Comparison of ENCODE assay signal across 1 cellular context in genomic region chr6:132279592-132280139, GRCh38.
TF ChIP-seq lines count a peak whose summit lies in the region.

No MANE protein-coding gene starts in this region.

TF ChIP-seq in HepG2, 621 proteins besides CTCF, POLR2A, EP300 and RAD21 (continued from another document and continues in another):
- TF ChIP-seq THRA (CRISPR knock-in tag; IDR thresholded peaks at IDR 0.05; ENCODE audit: borderline replicate concordance) (0 out of 2 replicates have a peak, but pooled peaks have one; percentile 28), ZNF879 (CRISPR knock-in tag; IDR thresholded peaks at IDR 0.05) (no peak), GATAD1 (CRISPR knock-in tag; IDR thresholded peaks at IDR 0.05) (no peak), ZNF281 (CRISPR knock-in tag; IDR thresholded peaks at IDR 0.05; ENCODE audit: borderline replicate concordance) (no peak), MIER3 (CRISPR knock-in tag; IDR thresholded peaks at IDR 0.05; ENCODE audit: borderline replicate concordance) (0 out of 2 replicates have a peak, but pooled peaks have one; percentile 42), PRMT3 (CRISPR knock-in tag; IDR thresholded peaks at IDR 0.05; ENCODE audit: borderline replicate concordance, low read depth) (no peak), ZSCAN22 (CRISPR knock-in tag; IDR thresholded peaks at IDR 0.05) (no peak), HOXA9 (CRISPR knock-in tag; IDR thresholded peaks at IDR 0.05; ENCODE audit: borderline replicate concordance) (no peak), SP4 (CRISPR knock-in tag; IDR thresholded peaks at IDR 0.05) (no peak), PCBP2 (optimal IDR thresholded peaks at IDR 0.05; ENCODE audit: low read depth, low read length, poor library complexity, severe bottlenecking) (no peak), SMC3 (IDR thresholded peaks at IDR 0.05; ENCODE audit: low read length) (peak; percentile 70), ZNF326 (CRISPR knock-in tag; IDR thresholded peaks at IDR 0.05; ENCODE audit: borderline replicate concordance) (no peak), TGIF2 (CRISPR knock-in tag; IDR thresholded peaks at IDR 0.05) (peak; percentile 69; the same call in 1 of the 2 replicates), PRDM15 (CRISPR knock-in tag; IDR thresholded peaks at IDR 0.05) (no peak), RERE (CRISPR knock-in tag; IDR thresholded peaks at IDR 0.05; ENCODE audit: low read depth) (no peak), ZNF441 (CRISPR knock-in tag; IDR thresholded peaks at IDR 0.05; ENCODE audit: borderline replicate concordance) (no peak), ATF7-NPFF (CRISPR knock-in tag; IDR thresholded peaks at IDR 0.05; ENCODE audit: low read depth) (no peak), ZNF614 (CRISPR knock-in tag; IDR thresholded peaks at IDR 0.05; ENCODE audit: borderline replicate concordance) (no peak; the same call in 1 of the 2 replicates), SIN3B (IDR thresholded peaks at IDR 0.05; ENCODE audit: low read length) (no peak), ZNF772 (CRISPR knock-in tag; IDR thresholded peaks at IDR 0.05) (no peak), ZSCAN9 (CRISPR knock-in tag; IDR thresholded peaks at IDR 0.05; ENCODE audit: borderline replicate concordance) (0 out of 2 replicates have a peak, but pooled peaks have one; percentile 25), JARID2 (CRISPR knock-in tag; IDR thresholded peaks at IDR 0.05; ENCODE audit: insufficient replicate concordance) (no peak), ZNF775 (CRISPR knock-in tag; IDR thresholded peaks at IDR 0.05; ENCODE audit: borderline replicate concordance) (peak; percentile 99), ZNF749 (CRISPR knock-in tag; IDR thresholded peaks at IDR 0.05; ENCODE audit: borderline replicate concordance) (no peak), ZNF138 (CRISPR knock-in tag; IDR thresholded peaks at IDR 0.05; ENCODE audit: low read depth) (no peak), CREB1 (IDR thresholded peaks at IDR 0.05) (no peak), CREB1 (CRISPR knock-in tag; IDR thresholded peaks at IDR 0.05) (0 out of 2 replicates have a peak, but pooled peaks have one; percentile 27), TEAD2 (CRISPR knock-in tag; IDR thresholded peaks at IDR 0.05) (no peak), KAT8 (CRISPR knock-in tag; IDR thresholded peaks at IDR 0.05) (peak; percentile 34; the same call in 1 of the 2 replicates), REST (IDR thresholded peaks at IDR 0.05; ENCODE audit: borderline replicate concordance in 1 of 2, low read depth in 1 of 2, low read length in 2 of 2) (no peak), BRF2 (CRISPR knock-in tag; IDR thresholded peaks at IDR 0.05) (no peak), FOSL2 (CRISPR knock-in tag; IDR thresholded peaks at IDR 0.05) (peak; percentile 31; the same call in 1 of the 2 replicates), AKNA (CRISPR knock-in tag; IDR thresholded peaks at IDR 0.05; ENCODE audit: borderline replicate concordance) (no peak), SAP130 (CRISPR knock-in tag; IDR thresholded peaks at IDR 0.05; ENCODE audit: low read depth) (no peak; the same call in 1 of the 2 replicates)
